1 cellular context compared by ENCODE assay signal in the genomic region with DNA sequence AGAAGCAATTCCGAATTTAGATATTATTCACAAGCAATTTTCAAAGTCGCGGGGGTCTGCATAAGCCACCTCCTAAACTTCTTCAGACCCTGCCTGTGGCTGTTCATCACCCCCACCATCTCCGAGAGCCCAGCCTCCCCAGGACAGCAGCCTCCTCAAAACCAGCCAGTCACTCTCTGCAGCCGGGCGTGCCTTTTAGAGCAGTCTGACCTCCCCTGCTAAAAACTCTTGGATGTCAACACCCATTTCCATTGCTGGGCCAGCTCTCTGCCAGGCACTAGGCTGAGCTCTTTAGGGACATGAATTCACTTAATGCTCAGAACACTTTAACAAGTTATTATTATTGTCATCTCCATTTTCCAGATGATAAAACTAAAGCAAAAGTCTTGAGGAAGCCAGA.
TF ChIP-seq lines count a peak whose summit lies in the region.

No MANE protein-coding gene starts in this region.

TF ChIP-seq in GM23338, 12 proteins besides CTCF, POLR2A, EP300 and RAD21 (continued from another document):
- TF ChIP-seq NANOG (IDR thresholded peaks at IDR 0.05; ENCODE audit: borderline replicate concordance) (no peak), CREB1 (CRISPR knock-in tag; IDR thresholded peaks at IDR 0.05; ENCODE audit: low read depth) (no peak)
TF ChIP-seq in GM23338: peak in this region for 0.
